Comparison of ENCODE assay signal across 28 cellular contexts in genomic region chr1:112297536-112297935, GRCh38.
DNase-seq lines count a peak whose midpoint lies in the region; ATAC-seq and TF ChIP-seq lines count a peak whose summit lies in the region.
"Had no signal": no experiment of that assay in that cellular context is flagged by ENCODE, and none has a peak within 500 bp of the region (broad histone marks: within the 10 kb centered on the region; RNA-seq: fewer than 3 reads in every experiment).

No MANE protein-coding gene starts in this region.

- H3K9ac ChIP-seq in mammary epithelial cell (ENCODE audit: insufficient read depth, low read length), result no peak overlapping the region
- H3K9ac ChIP-seq: KMS-11 had no signal

- H3K79me2 ChIP-seq in mammary epithelial cell (ENCODE audit: insufficient read depth, low read length), result no peaks in the 10 kb centered on the region
- H3K79me2 ChIP-seq: hepatocyte had no signal

- H3K9me3 ChIP-seq in AG04450 (ENCODE audit: control insufficient read depth, insufficient read depth, low read length) (no peaks in the 10 kb centered on the region), mammary epithelial cell (replicated peaks; ENCODE audit: insufficient read depth, low read length) (no peaks in the 10 kb centered on the region)
- H3K9me3 ChIP-seq: mucosa of descending colon, Peyer's patch, psoas muscle had no signal

- H2AFZ ChIP-seq in mammary epithelial cell (ENCODE audit: low read depth, low read length), result peak overlapping the region; percentile 22
- H2AFZ ChIP-seq: hepatocyte had no signal

- intact Hi-C loops in mammary epithelial cell (cut with micrococcal nuclease), result no loop called here

- dilution Hi-C loops in mammary epithelial cell (cut with HindIII; ENCODE audit: low sequenced_read_pairs), result loop anchor here (5.0 kb wide), 1 partner anchor 70 kb away; no protein-coding TSS in a partner anchor

- DNase-seq in AG04450 (ENCODE audit: low read depth, low spot score) (no peak), ELR (ENCODE audit: low read depth) (peak; percentile 34), mammary epithelial cell (peak; percentile 55), fibroblast of villous mesenchyme (ENCODE audit: low read depth) (peak; percentile 5), brain microvascular endothelial cell (no peak), NAMALWA (ENCODE audit: low spot score) (no peak)
- no peak for DNase-seq in stimulated activated naive CD8-positive, alpha-beta T cell treated with anti-CD3 and anti-CD28 coated beads, Interleukin-15, Interleukin-2, amounts not matched to agents 100 U/mL and 50 U/mL, for 24 hours
- DNase-seq: activated effector memory CD4-positive, alpha-beta T cell treated with Interleukin-2 at 50 U/mL for 16 hours; anterior cingulate cortex; C1 segment of cervical spinal cord; cortex of kidney; mucosa of descending colon; NCI-H1436; NCI-H2081; NCI-H82; Peyer's patch; psoas muscle; stimulated activated CD4-positive, alpha-beta T cell treated with anti-CD3 and anti-CD28 coated beads, Interleukin-4, amount 100 ng/mL, for 24 hours; tibial artery had no signal

- TF ChIP-seq CTCF in AG04450 (IDR thresholded peaks at IDR 0.05; ENCODE audit: low read depth, low read length) (no peak), mammary epithelial cell (conservative IDR thresholded peaks at IDR 0.05 in 1 of 2, IDR thresholded peaks at IDR 0.05 in 1 of 2; ENCODE audit: extremely low read depth in 1 of 2, insufficient read depth in 1 of 2, low read depth in 1 of 2, low read length in 2 of 2) (no peak), fibroblast of villous mesenchyme (IDR thresholded peaks at IDR 0.05; ENCODE audit: insufficient read depth, low read depth, low read length) (no peak), brain microvascular endothelial cell (IDR thresholded peaks at IDR 0.05; ENCODE audit: low read depth, low read length, missing control alignments) (no peak)

- H3K36me3 ChIP-seq in mammary epithelial cell (ENCODE audit: insufficient read depth, low read length) (no peaks in the 10 kb centered on the region), brain microvascular endothelial cell (replicated peaks) (no peaks in the 10 kb centered on the region)
- H3K36me3 ChIP-seq: cardiac muscle cell, Peyer's patch, tibial artery had no signal

- H4K20me1 ChIP-seq in mammary epithelial cell (ENCODE audit: insufficient read depth, low read length), result no peaks in the 10 kb centered on the region

- CTCF ChIA-PET in AG04450 (lab: Charles Lee) (interaction anchor here (0.5 to 3.2 kb wide), 6 partner anchors 10 to 73 kb away, joined by 3 to 30 read pairs (median 4); no protein-coding TSS in a partner anchor), mammary epithelial cell (lab: Charles Lee; ENCODE audit: low non-redundant PET) (no interaction called here)

- H3K4me2 ChIP-seq in mammary epithelial cell (ENCODE audit: insufficient read depth, low read depth, low read length), result no peak overlapping the region
- H3K4me2 ChIP-seq: hepatocyte, KMS-11 had no signal

- in situ Hi-C loops in mammary epithelial cell (cut with MboI; ENCODE audit: low sequenced_read_pairs in 2 of 2), result no loop called here
- in situ Hi-C loops in brain microvascular endothelial cell (cut with HindIII; ENCODE audit: low pct_ligation_motif_present, low sequenced_read_pairs), result no loop called here

- peaks cover 3% of the 10 kb centered on the region for H3K27me3 ChIP-seq in AG04450 (ENCODE audit: control insufficient read depth, insufficient read depth, low read length)
- no peaks in the 10 kb centered on the region for H3K27me3 ChIP-seq in mammary epithelial cell (ENCODE audit: insufficient read depth, low read length)
- no peaks in the 10 kb centered on the region for H3K27me3 ChIP-seq in brain microvascular endothelial cell (replicated peaks)
- H3K27me3 ChIP-seq: hepatocyte, Peyer's patch, tibial artery had no signal

- no TSS peak for BruUV-seq in mammary epithelial cell (replicated peaks; lab: Mats Ljungman, UMichigan)

- H3K4me3 ChIP-seq in AG04450 (ENCODE audit: low read depth, low read length), result no peak overlapping the region
- no peak overlapping the region for H3K4me3 ChIP-seq in mammary epithelial cell (replicated peaks in 1 of 3; ENCODE audit: insufficient read depth in 1 of 3, low read depth in 2 of 3, low read length in 3 of 3)
- no peak overlapping the region for H3K4me3 ChIP-seq in fibroblast of villous mesenchyme (ENCODE audit: low read depth, low read length)
- no peak overlapping the region for H3K4me3 ChIP-seq in brain microvascular endothelial cell (ENCODE audit: low read depth, low read length)
- H3K4me3 ChIP-seq: cardiac muscle cell, hepatocyte, lung, mucosa of descending colon, Peyer's patch, psoas muscle, tibial artery had no signal

- 69% methylated on average over 3 of the region's 3 CpGs for WGBS in mammary epithelial cell (ENCODE audit: low coverage, missing lambda C conversion rate)

- peak overlapping the region; percentile 21 for H3K27ac ChIP-seq in AG04450 (ENCODE audit: low read depth, low read length)
- no peak overlapping the region for H3K27ac ChIP-seq in mammary epithelial cell (ENCODE audit: insufficient read depth, low read depth, low read length)
- no peak overlapping the region for H3K27ac ChIP-seq in brain microvascular endothelial cell
- H3K27ac ChIP-seq: cardiac muscle cell, hepatocyte, HL-60, KMS-11, Peyer's patch, psoas muscle, tibial artery had no signal

- peaks cover 10% of the 10 kb centered on the region for H3K4me1 ChIP-seq in mammary epithelial cell (ENCODE audit: insufficient read depth, low read length)
- H3K4me1 ChIP-seq: Peyer's patch, psoas muscle, tibial artery had no signal

- POLR2A ChIA-PET in AG04450 (lab: Yijun Ruan, JAX), result no interaction called here

- ATAC-seq in HG03469 (IDR thresholded peaks at IDR 0.05; ENCODE audit: unreplicated experiment), result no peak
- ATAC-seq in stimulated activated naive CD8-positive, alpha-beta T cell treated with anti-CD3 and anti-CD28 coated beads, Interleukin-15, Interleukin-2, amounts not matched to agents 100 U/mL and 50 U/mL, for 24 hours, result no peak
- ATAC-seq: esophagus mucosa; mucosa of descending colon; natural killer cell treated with Interleukin-12 subunit alpha and Interleukin-12 subunit beta and Interleukin-15 and Interleukin-18, amount 100 ng/mL, for 72 hours; psoas muscle; sciatic nerve had no signal

Comparison
In these comparisons a context has a peak if more than half of its experiments do, and no peak if none do; other contexts are left out.
1. DNase-seq: peak in ELR (single experiment), mammary epithelial cell (single experiment) and fibroblast of villous mesenchyme (single experiment); none in AG04450 (single experiment), brain microvascular endothelial cell (single experiment), stimulated activated naive CD8-positive, alpha-beta T cell treated with anti-CD3 and anti-CD28 coated beads, Interleukin-15, Interleukin-2, amounts not matched to agents 100 U/mL and 50 U/mL, for 24 hours (single experiment) and NAMALWA (single experiment).